In genomic region chr5:10479226-10479721, GRCh38 we compare ENCODE assay signal across 9 cellular contexts. TPM values are rescaled to one million over a fixed set of nuclear protein-coding genes. Genes with fewer than 3 reads are reported as not detected.
DNase-seq lines count a peak whose midpoint lies in the region; ATAC-seq, FAIRE-seq and TF ChIP-seq lines count a peak whose summit lies in the region.
"Had no signal": no experiment of that assay in that cellular context is flagged by ENCODE, and none has a peak within 500 bp of the region (broad histone marks: within the 10 kb centered on the region; RNA-seq: fewer than 3 reads in every experiment).

No MANE protein-coding gene starts in this region.

- peaks cover 9% of the 10 kb centered on the region for H3K36me3 Mint-ChIP-seq in astrocyte (ENCODE audit: low read depth, unreplicated experiment)
- H3K36me3 Mint-ChIP-seq in T-cell = no peaks in the 10 kb centered on the region

- ATAC-seq in left lung (peak; percentile 92), T-cell (replicated peaks in 1 of 4) (no peak), GM21360 (IDR thresholded peaks at IDR 0.05; ENCODE audit: unreplicated experiment) (no peak)

- DNase-seq in Caki2 (ENCODE audit: low read depth) = peak; percentile 55
- DNase-seq in MG63 = peak; percentile 86
- peak; percentile 80 for DNase-seq in astrocyte (ENCODE audit: low read depth)
- peak in 1 of 2 donors; percentile 61 for DNase-seq in left lung
- DNase-seq in T-cell = no peak
- no peak for DNase-seq in T-helper 2 cell
- no peak for DNase-seq in activated effector memory CD4-positive, alpha-beta T cell treated with anti-CD3 and anti-CD28 coated beads, Interleukin-2, amount 50 U/mL, for 16 hours
- DNase-seq: NCI-H1048 had no signal

- FAIRE-seq in astrocyte (lab: Jason Lieb, UNC) = peak; percentile 47

- TF ChIP-seq CTCF in astrocyte (IDR thresholded peaks at IDR 0.05; ENCODE audit: insufficient read depth, low read depth, low read length) (no peak), left lung (IDR thresholded peaks at IDR 0.05) (no peak)

- H3K27ac Mint-ChIP-seq in astrocyte (ENCODE audit: unreplicated experiment) (peak overlapping the region; percentile 95), T-cell (no peak overlapping the region)

- CTCF ChIA-PET in T-cell (lab: Charles Lee) = no interaction called here

- H3K9ac ChIP-seq in astrocyte (ENCODE audit: low read length) = no peak overlapping the region

- H3K9me3 Mint-ChIP-seq in astrocyte (ENCODE audit: unreplicated experiment) = peaks cover 3% of the 10 kb centered on the region
- peaks cover 0 to 13% (median 4%) of the 10 kb centered on the region in 3 donors for H3K9me3 Mint-ChIP-seq in T-cell

- H3K4me1 ChIP-seq in astrocyte (ENCODE audit: insufficient read depth, low read length) = peaks cover 34% of the 10 kb centered on the region
- no peaks in the 10 kb centered on the region for H3K4me1 ChIP-seq in left lung

- H3K27me3 Mint-ChIP-seq in astrocyte (ENCODE audit: low read depth, unreplicated experiment) (peaks cover 7% of the 10 kb centered on the region), T-cell (peaks cover 0 to 11% of the 10 kb centered on the region in 2 donors)

- H4K20me1 ChIP-seq in astrocyte (ENCODE audit: insufficient read depth, low read length) = no peaks in the 10 kb centered on the region

- peak overlapping the region; percentile 75 for H3K4me2 ChIP-seq in astrocyte (ENCODE audit: low read length)

- peaks cover 32% of the 10 kb centered on the region for H3K4me1 Mint-ChIP-seq in astrocyte (ENCODE audit: low read depth, unreplicated experiment)
- H3K4me1 Mint-ChIP-seq in T-cell = no peaks in the 10 kb centered on the region

- H3K27ac ChIP-seq in astrocyte (ENCODE audit: low read depth, low read length) = peak overlapping the region; percentile 43
- H3K27ac ChIP-seq in left lung = no peak overlapping the region

- H3K79me2 ChIP-seq in astrocyte (ENCODE audit: insufficient read depth, low read length) = no peaks in the 10 kb centered on the region

- H3K4me3 ChIP-seq in MG63 (no peak overlapping the region), astrocyte (ENCODE audit: insufficient read depth, low read depth, low read length) (no peak overlapping the region), left lung (no peak overlapping the region)

- POLR2A ChIA-PET in T-cell (lab: Charles Lee) = no interaction called here

- H3K36me3 ChIP-seq in MG63 (no peaks in the 10 kb centered on the region), astrocyte (ENCODE audit: insufficient read depth, low read length) (no peaks in the 10 kb centered on the region), left lung (no peaks in the 10 kb centered on the region)

- in situ Hi-C loops in Caki2 (cut with HindIII; ENCODE audit: low pct_unique_long_range_greater_than_20kb, low sequenced_read_pairs) = no loop called here

- H3K27me3 ChIP-seq in MG63 (no peaks in the 10 kb centered on the region), astrocyte (ENCODE audit: insufficient read depth, low read length) (no peaks in the 10 kb centered on the region), left lung (no peaks in the 10 kb centered on the region)

- intact Hi-C loops in left lung (cut with DNase I) = no loop called here

- H3K9me3 ChIP-seq in MG63 = peaks cover 20% of the 10 kb centered on the region
- no peaks in the 10 kb centered on the region for H3K9me3 ChIP-seq in astrocyte (ENCODE audit: insufficient read depth, low read depth, low read length)
- peaks cover 0 to 8% of the 10 kb centered on the region in 2 donors for H3K9me3 ChIP-seq in left lung

- H3K4me3 Mint-ChIP-seq in astrocyte (ENCODE audit: unreplicated experiment) (no peak overlapping the region), T-cell (no peak overlapping the region)

- peak overlapping the region; percentile 51 for H2AFZ ChIP-seq in astrocyte (ENCODE audit: low read depth, low read length)

RNA-seq across cellular contexts. Expression of gene ROPN1L, which starts 37.6 kb away (rescaled TPM):
- 3.2 and 3.6 TPM in 2 replicates for total RNA-seq in Caki2 (2014; rRNA removed; shearing (Covaris generic); ENCODE audit: low replicate concordance)
- 3.0 and 5.4 TPM in 2 replicates for total RNA-seq in MG63 (2014; rRNA removed; shearing (Covaris generic); ENCODE audit: low replicate concordance)
- 0.60 and 0.77 TPM in 2 replicates for total RNA-seq in astrocyte
- 1 to 10 TPM in 1 of 2 donors, under 1 TPM in 1; 0.50 to 9.5 TPM for total RNA-seq in left lung
- 1 to 10 TPM in 2 of 5 donors, under 1 TPM in 3; 0.61 to 1.5 (median 0.95) TPM for total RNA-seq in T-cell

Comparison
In these comparisons a context has a peak if more than half of its experiments do, and no peak if none do; other contexts are left out.
1. DNase-seq: peak in Caki2 (single experiment), MG63 (single experiment) and astrocyte (single experiment); none in T-cell (0 of 34), T-helper 2 cell (0 of 5) and activated effector memory CD4-positive, alpha-beta T cell treated with anti-CD3 and anti-CD28 coated beads, Interleukin-2, amount 50 U/mL, for 16 hours (single experiment).